ENCODE assay signal across 1 cellular context in the genomic region with DNA sequence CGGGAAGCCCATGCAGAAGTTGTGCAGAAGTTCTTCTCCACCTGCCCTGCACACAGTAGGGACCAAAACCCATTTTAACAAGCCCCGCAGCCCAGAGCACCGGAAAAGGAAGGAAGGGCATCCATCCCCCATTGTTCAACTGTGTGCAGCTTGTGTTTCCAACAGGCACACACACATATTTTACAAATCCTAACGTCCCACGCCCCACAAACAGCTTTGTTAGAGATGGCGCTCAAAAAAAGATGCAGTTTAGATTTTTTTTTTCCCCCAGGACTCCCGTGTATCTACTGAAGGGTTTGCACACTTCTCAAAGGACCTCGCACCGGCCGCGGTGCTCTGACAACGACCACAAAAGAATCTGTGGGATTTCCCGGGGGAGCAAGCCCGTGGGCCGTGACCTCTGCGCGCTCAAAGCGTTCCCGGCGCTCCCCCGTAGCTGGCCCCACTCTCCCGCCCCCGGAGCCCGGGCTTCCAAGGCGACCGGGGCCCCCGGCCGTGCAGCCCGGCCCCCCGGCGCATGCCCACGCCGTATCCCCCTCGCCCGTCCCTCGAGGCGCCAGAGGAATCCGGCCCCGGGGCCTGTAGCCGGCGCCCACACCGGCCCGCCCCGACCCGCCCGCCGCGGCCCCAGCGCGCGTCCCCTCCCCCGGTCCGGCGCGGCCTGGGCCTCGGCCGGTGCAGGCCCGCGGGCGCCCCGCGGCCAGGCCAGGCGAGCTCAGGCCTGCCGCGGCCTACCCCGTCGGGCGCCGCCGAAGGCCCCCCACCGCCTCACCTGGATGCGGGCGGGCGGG.
TF ChIP-seq lines count a peak whose summit lies in the region.

No MANE protein-coding gene starts in this region.

TF ChIP-seq in WTC11, 78 proteins besides CTCF, POLR2A, EP300 and RAD21 (continued from another document):
- TF ChIP-seq, protein P1, sequence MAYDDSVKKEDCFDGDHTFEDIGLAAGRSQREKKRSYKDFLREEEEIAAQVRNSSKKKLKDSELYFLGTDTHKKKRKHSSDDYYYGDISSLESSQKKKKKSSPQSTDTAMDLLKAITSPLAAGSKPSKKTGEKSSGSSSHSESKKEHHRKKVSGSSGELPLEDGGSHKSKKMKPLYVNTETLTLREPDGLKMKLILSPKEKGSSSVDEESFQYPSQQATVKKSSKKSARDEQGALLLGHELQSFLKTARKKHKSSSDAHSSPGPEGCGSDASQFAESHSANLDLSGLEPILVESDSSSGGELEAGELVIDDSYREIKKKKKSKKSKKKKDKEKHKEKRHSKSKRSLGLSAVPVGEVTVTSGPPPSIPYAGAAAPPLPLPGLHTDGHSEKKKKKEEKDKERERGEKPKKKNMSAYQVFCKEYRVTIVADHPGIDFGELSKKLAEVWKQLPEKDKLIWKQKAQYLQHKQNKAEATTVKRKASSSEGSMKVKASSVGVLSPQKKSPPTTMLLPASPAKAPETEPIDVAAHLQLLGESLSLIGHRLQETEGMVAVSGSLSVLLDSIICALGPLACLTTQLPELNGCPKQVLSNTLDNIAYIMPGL (CRISPR knock-in tag; IDR thresholded peaks at IDR 0.05) = no peak
- TF ChIP-seq, protein P2, sequence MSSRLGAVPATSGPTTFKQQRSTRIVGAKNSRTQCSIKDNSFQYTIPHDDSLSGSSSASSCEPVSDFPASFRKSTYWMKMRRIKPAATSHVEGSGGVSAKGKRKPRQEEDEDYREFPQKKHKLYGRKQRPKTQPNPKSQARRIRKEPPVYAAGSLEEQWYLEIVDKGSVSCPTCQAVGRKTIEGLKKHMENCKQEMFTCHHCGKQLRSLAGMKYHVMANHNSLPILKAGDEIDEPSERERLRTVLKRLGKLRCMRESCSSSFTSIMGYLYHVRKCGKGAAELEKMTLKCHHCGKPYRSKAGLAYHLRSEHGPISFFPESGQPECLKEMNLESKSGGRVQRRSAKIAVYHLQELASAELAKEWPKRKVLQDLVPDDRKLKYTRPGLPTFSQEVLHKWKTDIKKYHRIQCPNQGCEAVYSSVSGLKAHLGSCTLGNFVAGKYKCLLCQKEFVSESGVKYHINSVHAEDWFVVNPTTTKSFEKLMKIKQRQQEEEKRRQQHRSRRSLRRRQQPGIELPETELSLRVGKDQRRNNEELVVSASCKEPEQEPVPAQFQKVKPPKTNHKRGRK (CRISPR knock-in tag; IDR thresholded peaks at IDR 0.05; ENCODE audit: borderline replicate concordance) = no peak
- TF ChIP-seq OVOL2 (CRISPR knock-in tag; IDR thresholded peaks at IDR 0.05; ENCODE audit: borderline replicate concordance) (no peak), NFE2L1 (CRISPR knock-in tag; IDR thresholded peaks at IDR 0.05) (no peak), ZNF423 (CRISPR knock-in tag; IDR thresholded peaks at IDR 0.05) (no peak)
- TF ChIP-seq, protein P3, sequence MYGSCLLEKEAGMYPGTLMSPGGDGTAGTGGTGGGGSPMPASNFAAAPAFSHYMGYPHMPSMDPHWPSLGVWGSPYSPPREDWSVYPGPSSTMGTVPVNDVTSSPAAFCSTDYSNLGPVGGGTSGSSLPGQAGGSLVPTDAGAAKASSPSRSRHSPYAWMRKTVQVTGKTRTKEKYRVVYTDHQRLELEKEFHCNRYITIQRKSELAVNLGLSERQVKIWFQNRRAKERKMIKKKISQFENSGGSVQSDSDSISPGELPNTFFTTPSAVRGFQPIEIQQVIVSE (CRISPR knock-in tag; IDR thresholded peaks at IDR 0.05; ENCODE audit: borderline replicate concordance) = no peak
- TF ChIP-seq, protein P4, sequence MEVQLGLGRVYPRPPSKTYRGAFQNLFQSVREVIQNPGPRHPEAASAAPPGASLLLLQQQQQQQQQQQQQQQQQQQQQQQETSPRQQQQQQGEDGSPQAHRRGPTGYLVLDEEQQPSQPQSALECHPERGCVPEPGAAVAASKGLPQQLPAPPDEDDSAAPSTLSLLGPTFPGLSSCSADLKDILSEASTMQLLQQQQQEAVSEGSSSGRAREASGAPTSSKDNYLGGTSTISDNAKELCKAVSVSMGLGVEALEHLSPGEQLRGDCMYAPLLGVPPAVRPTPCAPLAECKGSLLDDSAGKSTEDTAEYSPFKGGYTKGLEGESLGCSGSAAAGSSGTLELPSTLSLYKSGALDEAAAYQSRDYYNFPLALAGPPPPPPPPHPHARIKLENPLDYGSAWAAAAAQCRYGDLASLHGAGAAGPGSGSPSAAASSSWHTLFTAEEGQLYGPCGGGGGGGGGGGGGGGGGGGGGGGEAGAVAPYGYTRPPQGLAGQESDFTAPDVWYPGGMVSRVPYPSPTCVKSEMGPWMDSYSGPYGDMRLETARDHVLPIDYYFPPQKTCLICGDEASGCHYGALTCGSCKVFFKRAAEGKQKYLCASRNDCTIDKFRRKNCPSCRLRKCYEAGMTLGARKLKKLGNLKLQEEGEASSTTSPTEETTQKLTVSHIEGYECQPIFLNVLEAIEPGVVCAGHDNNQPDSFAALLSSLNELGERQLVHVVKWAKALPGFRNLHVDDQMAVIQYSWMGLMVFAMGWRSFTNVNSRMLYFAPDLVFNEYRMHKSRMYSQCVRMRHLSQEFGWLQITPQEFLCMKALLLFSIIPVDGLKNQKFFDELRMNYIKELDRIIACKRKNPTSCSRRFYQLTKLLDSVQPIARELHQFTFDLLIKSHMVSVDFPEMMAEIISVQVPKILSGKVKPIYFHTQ (CRISPR knock-in tag; IDR thresholded peaks at IDR 0.05) = no peak
- TF ChIP-seq, protein P5, sequence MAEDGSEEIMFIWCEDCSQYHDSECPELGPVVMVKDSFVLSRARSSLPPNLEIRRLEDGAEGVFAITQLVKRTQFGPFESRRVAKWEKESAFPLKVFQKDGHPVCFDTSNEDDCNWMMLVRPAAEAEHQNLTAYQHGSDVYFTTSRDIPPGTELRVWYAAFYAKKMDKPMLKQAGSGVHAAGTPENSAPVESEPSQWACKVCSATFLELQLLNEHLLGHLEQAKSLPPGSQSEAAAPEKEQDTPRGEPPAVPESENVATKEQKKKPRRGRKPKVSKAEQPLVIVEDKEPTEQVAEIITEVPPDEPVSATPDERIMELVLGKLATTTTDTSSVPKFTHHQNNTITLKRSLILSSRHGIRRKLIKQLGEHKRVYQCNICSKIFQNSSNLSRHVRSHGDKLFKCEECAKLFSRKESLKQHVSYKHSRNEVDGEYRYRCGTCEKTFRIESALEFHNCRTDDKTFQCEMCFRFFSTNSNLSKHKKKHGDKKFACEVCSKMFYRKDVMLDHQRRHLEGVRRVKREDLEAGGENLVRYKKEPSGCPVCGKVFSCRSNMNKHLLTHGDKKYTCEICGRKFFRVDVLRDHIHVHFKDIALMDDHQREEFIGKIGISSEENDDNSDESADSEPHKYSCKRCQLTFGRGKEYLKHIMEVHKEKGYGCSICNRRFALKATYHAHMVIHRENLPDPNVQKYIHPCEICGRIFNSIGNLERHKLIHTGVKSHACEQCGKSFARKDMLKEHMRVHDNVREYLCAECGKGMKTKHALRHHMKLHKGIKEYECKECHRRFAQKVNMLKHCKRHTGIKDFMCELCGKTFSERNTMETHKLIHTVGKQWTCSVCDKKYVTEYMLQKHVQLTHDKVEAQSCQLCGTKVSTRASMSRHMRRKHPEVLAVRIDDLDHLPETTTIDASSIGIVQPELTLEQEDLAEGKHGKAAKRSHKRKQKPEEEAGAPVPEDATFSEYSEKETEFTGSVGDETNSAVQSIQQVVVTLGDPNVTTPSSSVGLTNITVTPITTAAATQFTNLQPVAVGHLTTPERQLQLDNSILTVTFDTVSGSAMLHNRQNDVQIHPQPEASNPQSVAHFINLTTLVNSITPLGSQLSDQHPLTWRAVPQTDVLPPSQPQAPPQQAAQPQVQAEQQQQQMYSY (CRISPR knock-in tag; IDR thresholded peaks at IDR 0.05) = no peak
